11 cellular contexts compared by ENCODE assay signal in the genomic region with DNA sequence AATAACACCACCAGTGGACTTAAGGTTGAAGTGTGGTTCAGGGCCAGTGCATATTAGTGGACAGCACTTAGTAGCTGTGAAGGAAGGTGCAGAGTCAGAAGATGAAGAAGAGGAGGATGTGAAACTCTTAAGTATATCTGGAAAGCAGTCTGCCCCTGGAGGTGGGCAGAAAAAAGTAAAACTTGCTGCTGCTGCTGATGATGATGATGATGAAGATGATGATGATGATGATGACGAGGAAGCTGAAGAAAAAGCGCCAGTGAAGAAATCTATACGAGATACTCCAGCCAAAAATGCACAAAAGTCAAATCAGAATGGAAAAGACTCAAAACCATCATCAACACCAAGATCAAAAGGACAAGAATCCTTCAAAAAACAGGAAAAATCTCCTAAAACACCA. TPM values are rescaled to one million over a fixed set of nuclear protein-coding genes. Genes with fewer than 3 reads are reported as not detected.
"Had no signal": no experiment of that assay in that cellular context is flagged by ENCODE, and none has a peak within 500 bp of the region (broad histone marks: within the 10 kb centered on the region; RNA-seq: fewer than 3 reads in every experiment).

No MANE protein-coding gene starts in this region.

RNA-seq across cellular contexts. Expression of gene CLECL1, which starts 37.2 kb away (rescaled TPM):
- total RNA-seq: astrocyte, cardiac septum, chondrocyte, esophagus mucosa, mammary epithelial cell, mesothelial cell of epicardium, pulmonary artery endothelial cell, right atrium auricular region, smooth muscle cell, testis, urinary bladder had no signal
- polyA plus RNA-seq: mammary epithelial cell, smooth muscle cell had no signal
